4 cellular contexts compared by ENCODE assay signal in genomic region chr9:41108816-41109215, GRCh38. TPM values are rescaled to one million over a fixed set of nuclear protein-coding genes. Genes with fewer than 3 reads are reported as not detected.
"Had no signal": no experiment of that assay in that cellular context is flagged by ENCODE, and none has a peak within 500 bp of the region (broad histone marks: within the 10 kb centered on the region; RNA-seq: fewer than 3 reads in every experiment).

No MANE protein-coding gene starts in this region.

RNA-seq across cellular contexts. Expression of gene FOXD4L6, which starts 19.7 kb away (rescaled TPM):
- total RNA-seq: HT-29, IMR-90 had no signal
- polyA plus RNA-seq: GM23338, H1, IMR-90 had no signal
